In the genomic region with DNA sequence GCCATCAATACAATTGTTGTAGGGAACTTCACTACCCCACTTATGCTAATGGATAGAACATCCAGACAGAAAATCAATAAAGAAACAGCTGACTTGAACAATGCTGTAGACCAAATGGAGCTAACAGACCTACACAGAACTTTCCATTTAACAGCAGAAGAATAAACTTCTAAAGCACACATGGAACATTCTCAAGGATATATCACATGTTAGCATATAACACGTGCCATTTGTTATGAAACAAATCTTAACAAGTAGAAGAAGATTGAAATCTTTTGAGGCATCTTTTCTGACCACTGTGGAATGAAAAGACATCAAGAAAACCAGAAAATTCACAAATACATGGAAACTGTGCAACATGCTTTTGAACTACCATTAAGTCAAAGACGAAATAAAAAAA, we compare ENCODE assay signal across 29 cellular contexts.
"Had no signal": no experiment of that assay in that cellular context is flagged by ENCODE, and none has a peak within 500 bp of the region (broad histone marks: within the 10 kb centered on the region; RNA-seq: fewer than 3 reads in every experiment).

No MANE protein-coding gene starts in this region.

- H3K36me3 ChIP-seq: stomach, suprapubic skin, thoracic aorta, thyroid gland, tibial artery, tibial nerve, transverse colon, upper lobe of left lung, upper lobe of right lung, uterus, vagina had no signal

- H3K27ac ChIP-seq: stomach, suprapubic skin, testis, thoracic aorta, thyroid gland, tibial artery, tibial nerve, transverse colon, upper lobe of left lung, upper lobe of right lung, uterus, vagina had no signal

- H3K27me3 ChIP-seq: stomach, suprapubic skin, testis, thyroid gland, tibial artery, tibial nerve, transverse colon, upper lobe of left lung, upper lobe of right lung, uterus, vagina had no signal

- H3K27ac Mint-ChIP-seq: stimulated activated effector memory CD8-positive, alpha-beta T cell treated with anti-CD3 and anti-CD28 coated beads, Interleukin-12 subunit alpha, Interleukin-12 subunit beta, amount 100 ng/mL, for 72 hours; stimulated activated memory B cell treated with anti-CD40 and anti-IgM and Interleukin-4, amounts not matched to agents 10 μg/mL and 1 μg/mL and 100 μg/mL, for 72 hours; stimulated activated naive B cell treated with anti-CD40 and anti-IgM and Interleukin-4, amounts not matched to agents 10 μg/mL and 1 μg/mL and 100 μg/mL, for 72 hours; stimulated activated naive CD8-positive, alpha-beta T cell treated with anti-CD3 and anti-CD28 coated beads, Interleukin-15, amount 100 ng/mL, for 72 hours; stimulated activated naive CD8-positive, alpha-beta T cell treated with anti-CD3 and anti-CD28 coated beads, Interleukin-15, Interleukin-2, amounts not matched to agents 100 ng/mL and 50 ng/mL, for 24 hours; type B pancreatic cell had no signal

- H3K4me3 Mint-ChIP-seq: stimulated activated effector memory CD8-positive, alpha-beta T cell treated with anti-CD3 and anti-CD28 coated beads, Interleukin-12 subunit alpha, Interleukin-12 subunit beta, amount 100 ng/mL, for 72 hours; stimulated activated memory B cell treated with anti-CD40 and anti-IgM and Interleukin-4, amounts not matched to agents 10 μg/mL and 1 μg/mL and 100 μg/mL, for 72 hours; stimulated activated naive B cell treated with anti-CD40 and anti-IgM and Interleukin-4, amounts not matched to agents 10 μg/mL and 1 μg/mL and 100 μg/mL, for 72 hours; stimulated activated naive CD8-positive, alpha-beta T cell treated with anti-CD3 and anti-CD28 coated beads, Interleukin-15, amount 100 ng/mL, for 72 hours; stimulated activated naive CD8-positive, alpha-beta T cell treated with anti-CD3 and anti-CD28 coated beads, Interleukin-15, Interleukin-2, amounts not matched to agents 100 ng/mL and 50 ng/mL, for 24 hours; type B pancreatic cell had no signal

- H3K4me1 ChIP-seq: stomach, suprapubic skin, testis, thyroid gland, tibial artery, tibial nerve, transverse colon, upper lobe of left lung, upper lobe of right lung, uterus, vagina had no signal

- H3K9me3 ChIP-seq: testis, thyroid gland, upper lobe of right lung, vagina had no signal

- H3K36me3 Mint-ChIP-seq: stimulated activated effector memory CD8-positive, alpha-beta T cell treated with anti-CD3 and anti-CD28 coated beads, Interleukin-12 subunit alpha, Interleukin-12 subunit beta, amount 100 ng/mL, for 72 hours had no signal

- H3K4me3 ChIP-seq: stomach, suprapubic skin, testis, thoracic aorta, thyroid gland, tibial artery, tibial nerve, transverse colon, upper lobe of left lung, upper lobe of right lung, uterus, vagina had no signal

- H3K27me3 Mint-ChIP-seq: stimulated activated naive B cell treated with anti-CD40 and anti-IgM and Interleukin-4, amounts not matched to agents 10 μg/mL and 1 μg/mL and 100 μg/mL, for 72 hours; stimulated activated naive CD8-positive, alpha-beta T cell treated with anti-CD3 and anti-CD28 coated beads, Interleukin-15, amount 100 ng/mL, for 72 hours; stimulated activated naive CD8-positive, alpha-beta T cell treated with anti-CD3 and anti-CD28 coated beads, Interleukin-15, Interleukin-2, amounts not matched to agents 100 ng/mL and 50 ng/mL, for 24 hours; type B pancreatic cell had no signal

- ATAC-seq: stimulated activated effector memory CD8-positive, alpha-beta T cell treated with anti-CD3 and anti-CD28 coated beads, Interleukin-12 subunit alpha, Interleukin-12 subunit beta, amount 100 ng/mL, for 72 hours; stimulated activated memory B cell treated with anti-CD40 and anti-IgM and Interleukin-4, amounts not matched to agents 10 μg/mL and 1 μg/mL and 100 μg/mL, for 72 hours; stimulated activated naive B cell treated with anti-CD40 and anti-IgM and Interleukin-4, amounts not matched to agents 10 μg/mL and 1 μg/mL and 100 μg/mL, for 72 hours; stimulated activated naive CD8-positive, alpha-beta T cell treated with anti-CD3 and anti-CD28 coated beads, Interleukin-15, amount 100 ng/mL, for 72 hours; stimulated activated naive CD8-positive, alpha-beta T cell treated with anti-CD3 and anti-CD28 coated beads, Interleukin-15, Interleukin-2, amounts not matched to agents 100 U/mL and 50 U/mL, for 24 hours; upper lobe of right lung had no signal

- H3K4me1 Mint-ChIP-seq: stimulated activated effector memory CD8-positive, alpha-beta T cell treated with anti-CD3 and anti-CD28 coated beads, Interleukin-12 subunit alpha, Interleukin-12 subunit beta, amount 100 ng/mL, for 72 hours had no signal

- FAIRE-seq: urothelium cell line had no signal

- DNase-seq: stimulated activated CD4-positive, alpha-beta T cell treated with anti-CD3 and anti-CD28 coated beads, Interleukin-2, amount 100 ng/mL, for 48 hours; stimulated activated CD4-positive, alpha-beta T cell treated with anti-CD3 and anti-CD28 coated beads, Interleukin-4, amount 100 ng/mL, for 1 hour; stimulated activated CD4-positive, alpha-beta T cell treated with anti-CD3 and anti-CD28 coated beads, Interleukin-4, amount 100 ng/mL, for 24 hours; stimulated activated CD4-positive, alpha-beta T cell treated with anti-CD3 and anti-CD28 coated beads, Interleukin-4, amount 100 ng/mL, for 4 hours; stimulated activated CD8-positive, alpha-beta memory T cell treated with anti-CD3 and anti-CD28 coated beads, Interleukin-4, amount 100 ng/mL, for 48 hours; stimulated activated naive B cell treated with anti-CD40 and anti-IgM and Interleukin-4, amounts not matched to agents 10 μg/mL and 1 μg/mL and 100 μg/mL, for 72 hours; stimulated activated naive CD4-positive, alpha-beta T cell; stimulated activated naive CD4-positive, alpha-beta T cell treated with Interleukin-2 at 50 U/mL for 16 hours; stimulated activated naive CD8-positive, alpha-beta T cell treated with anti-CD3 and anti-CD28 coated beads, Interleukin-15, amount 100 ng/mL, for 72 hours; stimulated activated naive CD8-positive, alpha-beta T cell treated with anti-CD3 and anti-CD28 coated beads, Interleukin-15, Interleukin-2, amounts not matched to agents 100 U/mL and 50 U/mL, for 24 hours; stomach; substantia nigra; testis; thyroid gland; tibial artery; transverse colon; trophoblast cell; upper lobe of left lung; upper lobe of right lung; uterus had no signal
